27 cellular contexts compared by ENCODE assay signal in the genomic region with DNA sequence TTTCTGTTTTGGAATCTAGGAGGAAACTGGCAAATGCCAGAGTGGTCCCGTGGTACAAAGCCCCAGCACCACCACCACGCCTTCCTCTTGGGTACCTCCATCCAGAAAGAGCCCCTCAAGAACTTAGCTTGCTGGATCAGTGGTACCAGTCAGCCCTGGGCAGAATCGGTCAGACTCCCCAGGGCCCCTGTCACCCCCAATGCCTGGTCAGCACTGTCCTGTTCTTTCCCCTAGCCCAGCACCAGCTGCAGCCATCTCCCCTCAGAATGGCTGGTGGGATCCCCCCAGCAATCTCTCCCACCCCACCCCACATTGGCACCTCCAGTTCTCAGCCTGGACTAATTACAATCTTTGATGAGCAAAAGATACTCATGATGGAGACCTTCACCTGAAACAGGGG.
"Had no signal": no experiment of that assay in that cellular context is flagged by ENCODE, and none has a peak within 500 bp of the region (broad histone marks: within the 10 kb centered on the region; RNA-seq: fewer than 3 reads in every experiment).

No MANE protein-coding gene starts in this region.

- H2AFZ ChIP-seq: hepatocyte had no signal

- DNase-seq: islet precursor cell; kidney glomerular epithelial cell; left colon; mesendoderm; midbrain; nucleus accumbens; psoas muscle; sigmoid colon; small intestine; stimulated activated CD4-positive, alpha-beta T cell treated with anti-CD3 and anti-CD28 coated beads, Interleukin-1b, Interleukin-23, amount 100 ng/mL, for 48 hours; stimulated activated CD4-positive, alpha-beta T cell treated with anti-CD3 and anti-CD28 coated beads, Interleukin-2, amount 100 ng/mL, for 48 hours; stimulated activated CD4-positive, alpha-beta T cell treated with anti-CD3 and anti-CD28 coated beads, Interleukin-4, amount 100 ng/mL, for 4 hours; stimulated activated CD8-positive, alpha-beta memory T cell treated with anti-CD3 and anti-CD28 coated beads, Interleukin-4, amount 100 ng/mL, for 48 hours; stimulated activated naive CD4-positive, alpha-beta T cell treated with Interleukin-2 at 50 U/mL for 16 hours; stimulated activated naive CD8-positive, alpha-beta T cell treated with anti-CD3 and anti-CD28 coated beads, Interleukin-15, amount 100 ng/mL, for 72 hours; substantia nigra had no signal

- H3K79me2 ChIP-seq: hepatocyte had no signal

- FAIRE-seq: pancreas, small intestine had no signal

- ATAC-seq: left colon; left lung; mucosa of descending colon; naive thymus-derived CD4-positive, alpha-beta T cell; natural killer cell treated with Interleukin-12 subunit alpha and Interleukin-12 subunit beta and Interleukin-15 and Interleukin-18, amount 100 ng/mL, for 72 hours; pancreas; psoas muscle; stimulated activated memory B cell treated with anti-CD40 and anti-IgM and Interleukin-4, amounts not matched to agents 10 μg/mL and 1 μg/mL and 100 μg/mL, for 72 hours; stimulated activated naive CD8-positive, alpha-beta T cell treated with anti-CD3 and anti-CD28 coated beads, Interleukin-15, amount 100 ng/mL, for 72 hours had no signal

- H3K4me2 ChIP-seq: hepatocyte had no signal

- H3K27ac ChIP-seq: hepatocyte, left lung, pancreas, psoas muscle, sigmoid colon, tibial nerve, vagina had no signal

- H3K27me3 ChIP-seq: heart right ventricle, hepatocyte, pancreas, sigmoid colon, tibial nerve, vagina had no signal

- H3K9me3 ChIP-seq: heart right ventricle, left lung, mucosa of descending colon, pancreas, psoas muscle, sigmoid colon, tibial nerve, vagina had no signal

- H3K4me1 ChIP-seq: pancreas, sigmoid colon had no signal

- H3K36me3 ChIP-seq: heart right ventricle, left lung, pancreas, sigmoid colon, tibial nerve, vagina had no signal

- H3K4me3 ChIP-seq: heart right ventricle, hepatocyte, left lung, lung, mucosa of descending colon, pancreas, psoas muscle, sigmoid colon, tibial nerve, vagina had no signal
